In genomic region chr10:69449841-69450240, GRCh38 we compare ENCODE assay signal across 8 cellular contexts. TPM values are rescaled to one million over a fixed set of nuclear protein-coding genes. Genes with fewer than 3 reads are reported as not detected.
DNase-seq lines count a peak whose midpoint lies in the region; TF ChIP-seq lines count a peak whose summit lies in the region.

No MANE protein-coding gene starts in this region.

- no peak for TF ChIP-seq POLR2A in breast epithelium (IDR thresholded peaks at IDR 0.05)

- H3K9me3 ChIP-seq in breast epithelium, result no peaks in the 10 kb centered on the region

- DNase-seq in NCI-H1105 treated with DMSO at 0.1 percent for 48 hours (lab: John Stamatoyannopoulos, UW), result peak; percentile 6
- DNase-seq in NCI-H1105 (lab: John Stamatoyannopoulos, UW), result no peak
- peak; percentile 66 for DNase-seq in HuH-7 (ENCODE audit: low spot score)
- DNase-seq in SW 1271 (lab: John Stamatoyannopoulos, UW), result peak; percentile 29 to 79
- DNase-seq in breast epithelium (ENCODE audit: low spot score in 2 of 2), result peak in 1 of 2 donors; percentile 44
- peak; percentile 86 for DNase-seq in kidney tubule cell (ENCODE audit: low spot score)
- peak; percentile 32 to 41 for DNase-seq in stimulated activated CD4-positive, alpha-beta T cell treated with anti-CD3 and anti-CD28 coated beads, Interleukin-4, amount 100 ng/mL, for 48 hours (ENCODE audit: low read depth in 2 of 2)
- DNase-seq in NCI-H524 treated with DMSO at 0.1 percent for 48 hours (lab: John Stamatoyannopoulos, UW), result no peak

- intact Hi-C loops in breast epithelium (cut with DNase I; ENCODE audit: low total_unique reads), result no loop called here

- H3K4me1 ChIP-seq in breast epithelium, result peaks cover 0 to 6% of the 10 kb centered on the region in 2 donors

- TF ChIP-seq CTCF in breast epithelium (IDR thresholded peaks at IDR 0.05), result peak; percentile 58 to 64 (median 62)

- H3K27me3 ChIP-seq in breast epithelium, result no peaks in the 10 kb centered on the region

- no peaks in the 10 kb centered on the region for H3K36me3 ChIP-seq in breast epithelium

- peak overlapping the region; percentile 79 to 82 for H3K27ac ChIP-seq in breast epithelium

- H3K4me3 ChIP-seq in breast epithelium, result no peak overlapping the region

RNA-seq across cellular contexts. Expression of gene TSPAN15, which starts 1.4 kb away (rescaled TPM):
- 10 to 100 TPM; 53.3 to 89.5 (median 65.0) TPM for total RNA-seq in breast epithelium

RNA-seq across cellular contexts. Expression of gene TACR2, which starts 33.1 kb away (rescaled TPM):
- total RNA-seq in breast epithelium, result 1 to 10 TPM in 1 of 3 donors, under 1 TPM in 2; 0.66 to 3.2 (median 0.73) TPM

Comparison
In these comparisons a context has a peak if more than half of its experiments do, and no peak if none do; other contexts are left out.
1. DNase-seq: peak in NCI-H1105 treated with DMSO at 0.1 percent for 48 hours (single experiment), HuH-7 (single experiment), SW 1271 (2 of 2), kidney tubule cell (single experiment) and stimulated activated CD4-positive, alpha-beta T cell treated with anti-CD3 and anti-CD28 coated beads, Interleukin-4, amount 100 ng/mL, for 48 hours (2 of 2); none in NCI-H1105 (single experiment) and NCI-H524 treated with DMSO at 0.1 percent for 48 hours (single experiment).